In genomic region chr2:180979935-180980184, GRCh38 we compare ENCODE assay signal across 7 cellular contexts. TPM values are rescaled to one million over a fixed set of nuclear protein-coding genes. Genes with fewer than 3 reads are reported as not detected.
DNase-seq lines count a peak whose midpoint lies in the region; ATAC-seq and TF ChIP-seq lines count a peak whose summit lies in the region.

No MANE protein-coding gene starts in this region.

- in situ Hi-C loops in GM13976 (cut with MboI; ENCODE audit: low sequenced_read_pairs, unreplicated experiment) (no loop called here), GM13977 (cut with MboI; ENCODE audit: low pct_unique_long_range_greater_than_20kb, low sequenced_read_pairs, unreplicated experiment) (no loop called here)

- no peak for DNase-seq in HFF-Myc (ENCODE audit: extremely low read depth, low read depth)
- no peak for DNase-seq in activated T-helper 2 cell treated with anti-CD3 and anti-CD28 coated beads, Interferon-gamma antibody, Interleukin-2, Interleukin-4, amounts not matched to agents 10 μg/mL and 5 μg/mL and 100 μg/mL, durations not matched to agents 14 hours and 24 hours and 36 hours (ENCODE audit: low spot score)
- DNase-seq in stimulated activated effector memory CD8-positive, alpha-beta T cell treated with anti-CD3 and anti-CD28 coated beads, Interleukin-12 subunit alpha, Interleukin-12 subunit beta, amount 100 ng/mL, for 72 hours (ENCODE audit: low spot score in 2 of 2), result no peak
- no peak for DNase-seq in GM13976 (ENCODE audit: low spot score)
- no peak for DNase-seq in activated CD8-positive, alpha-beta memory T cell treated with anti-CD3 and anti-CD28 coated beads, Interleukin-2, amount 50 U/mL, for 4 hours
- no peak for DNase-seq in GM13977 (ENCODE audit: low spot score)

- H3K36me3 ChIP-seq in iPS-18a (ENCODE audit: control insufficient read depth, low read depth, low read length), result peaks cover 15% of the 10 kb centered on the region

- H3K27me3 Mint-ChIP-seq in activated T-helper 2 cell treated with anti-CD3 and anti-CD28 coated beads, Interferon-gamma antibody, Interleukin-2, Interleukin-4, amounts not matched to agents 10 μg/mL and 5 μg/mL and 100 μg/mL, durations not matched to agents 14 hours and 24 hours and 36 hours (ENCODE audit: low read depth), result peaks cover 41% of the 10 kb centered on the region

- H3K9ac ChIP-seq in iPS-18a (ENCODE audit: low read length), result peak overlapping the region; percentile 58

- H3K4me3 ChIP-seq in HFF-Myc (replicated peaks; ENCODE audit: low read depth, low read length) (peak overlapping the region; percentile 40), iPS-18a (ENCODE audit: low read length) (peak overlapping the region; percentile 51)

- H3K27me3 ChIP-seq in iPS-18a (ENCODE audit: control insufficient read depth, insufficient read depth, low read length), result no peaks in the 10 kb centered on the region

- intact Hi-C loops in activated T-helper 2 cell treated with anti-CD3 and anti-CD28 coated beads, Interferon-gamma antibody, Interleukin-2, Interleukin-4, amounts not matched to agents 10 μg/mL and 5 μg/mL and 100 μg/mL, durations not matched to agents 14 hours and 24 hours and 36 hours (cut with micrococcal nuclease), result loop anchor here (2.0 to 10.0 kb wide), 6 partner anchors 43 to 1745 kb away; partner anchors contain the start of gene ITPRID2

- no peaks in the 10 kb centered on the region for H3K9me3 ChIP-seq in iPS-18a (ENCODE audit: control insufficient read depth, low read depth, low read length)

- ATAC-seq in stimulated activated effector memory CD8-positive, alpha-beta T cell treated with anti-CD3 and anti-CD28 coated beads, Interleukin-12 subunit alpha, Interleukin-12 subunit beta, amount 100 ng/mL, for 72 hours, result no peak

- no peaks in the 10 kb centered on the region for H3K9me3 Mint-ChIP-seq in activated T-helper 2 cell treated with anti-CD3 and anti-CD28 coated beads, Interferon-gamma antibody, Interleukin-2, Interleukin-4, amounts not matched to agents 10 μg/mL and 5 μg/mL and 100 μg/mL, durations not matched to agents 14 hours and 24 hours and 36 hours
- H3K9me3 Mint-ChIP-seq in stimulated activated effector memory CD8-positive, alpha-beta T cell treated with anti-CD3 and anti-CD28 coated beads, Interleukin-12 subunit alpha, Interleukin-12 subunit beta, amount 100 ng/mL, for 72 hours, result no peaks in the 10 kb centered on the region

- peaks cover 36% of the 10 kb centered on the region for H3K4me1 Mint-ChIP-seq in activated T-helper 2 cell treated with anti-CD3 and anti-CD28 coated beads, Interferon-gamma antibody, Interleukin-2, Interleukin-4, amounts not matched to agents 10 μg/mL and 5 μg/mL and 100 μg/mL, durations not matched to agents 14 hours and 24 hours and 36 hours (ENCODE audit: low read depth)
- peaks cover 36% of the 10 kb centered on the region for H3K4me1 Mint-ChIP-seq in stimulated activated effector memory CD8-positive, alpha-beta T cell treated with anti-CD3 and anti-CD28 coated beads, Interleukin-12 subunit alpha, Interleukin-12 subunit beta, amount 100 ng/mL, for 72 hours

- TF ChIP-seq CTCF in HFF-Myc (IDR thresholded peaks at IDR 0.05; ENCODE audit: low read depth, low read length, missing control alignments) (no peak), GM13976 (IDR thresholded peaks at IDR 0.05; ENCODE audit: borderline replicate concordance, control extremely low read depth, extremely low read depth, insufficient read depth, missing control alignments) (no peak), GM13977 (IDR thresholded peaks at IDR 0.05; ENCODE audit: extremely low read depth, insufficient read depth, missing control alignments) (no peak)

- peak overlapping the region; percentile 66 for H3K4me3 Mint-ChIP-seq in activated T-helper 2 cell treated with anti-CD3 and anti-CD28 coated beads, Interferon-gamma antibody, Interleukin-2, Interleukin-4, amounts not matched to agents 10 μg/mL and 5 μg/mL and 100 μg/mL, durations not matched to agents 14 hours and 24 hours and 36 hours (ENCODE audit: low read depth)
- H3K4me3 Mint-ChIP-seq in stimulated activated effector memory CD8-positive, alpha-beta T cell treated with anti-CD3 and anti-CD28 coated beads, Interleukin-12 subunit alpha, Interleukin-12 subunit beta, amount 100 ng/mL, for 72 hours, result peak overlapping the region; percentile 94

- H3K36me3 Mint-ChIP-seq in activated T-helper 2 cell treated with anti-CD3 and anti-CD28 coated beads, Interferon-gamma antibody, Interleukin-2, Interleukin-4, amounts not matched to agents 10 μg/mL and 5 μg/mL and 100 μg/mL, durations not matched to agents 14 hours and 24 hours and 36 hours (ENCODE audit: low read depth), result peaks cover 31% of the 10 kb centered on the region
- H3K36me3 Mint-ChIP-seq in stimulated activated effector memory CD8-positive, alpha-beta T cell treated with anti-CD3 and anti-CD28 coated beads, Interleukin-12 subunit alpha, Interleukin-12 subunit beta, amount 100 ng/mL, for 72 hours, result peaks cover 34% of the 10 kb centered on the region

- peak overlapping the region; percentile 71 for H3K27ac Mint-ChIP-seq in activated T-helper 2 cell treated with anti-CD3 and anti-CD28 coated beads, Interferon-gamma antibody, Interleukin-2, Interleukin-4, amounts not matched to agents 10 μg/mL and 5 μg/mL and 100 μg/mL, durations not matched to agents 14 hours and 24 hours and 36 hours
- H3K27ac Mint-ChIP-seq in stimulated activated effector memory CD8-positive, alpha-beta T cell treated with anti-CD3 and anti-CD28 coated beads, Interleukin-12 subunit alpha, Interleukin-12 subunit beta, amount 100 ng/mL, for 72 hours, result peak overlapping the region; percentile 97

- no peak overlapping the region for H3K27ac ChIP-seq in iPS-18a (ENCODE audit: low read length)

- peaks cover 29% of the 10 kb centered on the region for H3K4me1 ChIP-seq in iPS-18a (ENCODE audit: control insufficient read depth, low read depth, low read length)

RNA-seq across cellular contexts. Expression of gene UBE2E3, which starts 0.5 kb away (rescaled TPM):
- total RNA-seq in activated T-helper 2 cell treated with anti-CD3 and anti-CD28 coated beads, Interferon-gamma antibody, Interleukin-2, Interleukin-4, amounts not matched to agents 10 μg/mL and 5 μg/mL and 100 μg/mL, durations not matched to agents 14 hours and 24 hours and 36 hours, result 49.5 and 53.2 TPM in 2 replicates
